ENCODE assay signal across 3 cellular contexts in genomic region chr14:68473794-68474193, GRCh38.
TF ChIP-seq lines count a peak whose summit lies in the region.

No MANE protein-coding gene starts in this region.

TF ChIP-seq in Ishikawa, 13 proteins besides CTCF, POLR2A, EP300 and RAD21:
- TF ChIP-seq, protein P1, sequence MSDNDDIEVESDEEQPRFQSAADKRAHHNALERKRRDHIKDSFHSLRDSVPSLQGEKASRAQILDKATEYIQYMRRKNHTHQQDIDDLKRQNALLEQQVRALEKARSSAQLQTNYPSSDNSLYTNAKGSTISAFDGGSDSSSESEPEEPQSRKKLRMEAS (IDR thresholded peaks at IDR 0.05) = peak; percentile 55; the same call in 1 of the 2 replicates
- peak; percentile 36; the same call in 1 of the 2 replicates for TF ChIP-seq TEAD4 (IDR thresholded peaks at IDR 0.05)
- no peak for TF ChIP-seq NFIC (IDR thresholded peaks at IDR 0.05)
- TF ChIP-seq CEBPB (IDR thresholded peaks at IDR 0.05) = peak; percentile 91
- peak; percentile 99 for TF ChIP-seq USF1 (IDR thresholded peaks at IDR 0.05)
- no peak for TF ChIP-seq CREB1 (IDR thresholded peaks at IDR 0.05; ENCODE audit: low read depth)

TF ChIP-seq in WTC11, 78 proteins besides CTCF, POLR2A, EP300 and RAD21:
- TF ChIP-seq ZNF425 (CRISPR knock-in tag; conservative IDR thresholded peaks at IDR 0.05) = no peak
- TF ChIP-seq ZNF219 (CRISPR knock-in tag; IDR thresholded peaks at IDR 0.05; ENCODE audit: borderline replicate concordance) = no peak
- peak; percentile 85 for TF ChIP-seq USF1 (CRISPR knock-in tag; IDR thresholded peaks at IDR 0.05)
- TF ChIP-seq FOXK1 (CRISPR knock-in tag; IDR thresholded peaks at IDR 0.05) = 0 out of 2 replicates have a peak, but pooled peaks have one; percentile 43
- peak; percentile 89 for TF ChIP-seq USF2 (CRISPR knock-in tag; IDR thresholded peaks at IDR 0.05)

TF ChIP-seq in liver, 16 proteins besides CTCF, POLR2A, EP300 and RAD21 (continued from another document):
- peak; percentile 41 for TF ChIP-seq ZBTB33 (IDR thresholded peaks at IDR 0.05)
- no peak for TF ChIP-seq FOXA1 (IDR thresholded peaks at IDR 0.05)
- TF ChIP-seq NR2F2 (IDR thresholded peaks at IDR 0.05) = peak; percentile 56
- no peak for TF ChIP-seq GABPA (IDR thresholded peaks at IDR 0.05 in 1 of 2, conservative IDR thresholded peaks at IDR 0.05 in 1 of 2)
- TF ChIP-seq, protein P2, sequence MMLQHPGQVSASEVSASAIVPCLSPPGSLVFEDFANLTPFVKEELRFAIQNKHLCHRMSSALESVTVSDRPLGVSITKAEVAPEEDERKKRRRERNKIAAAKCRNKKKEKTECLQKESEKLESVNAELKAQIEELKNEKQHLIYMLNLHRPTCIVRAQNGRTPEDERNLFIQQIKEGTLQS (IDR thresholded peaks at IDR 0.05) = no peak
- peak; percentile 14 for TF ChIP-seq SP1 (IDR thresholded peaks at IDR 0.05)
- peak; percentile 11 to 42 for TF ChIP-seq HNF4A (conservative IDR thresholded peaks at IDR 0.05)
- TF ChIP-seq, protein P1 (IDR thresholded peaks at IDR 0.05) = peak; percentile 45
- no peak for TF ChIP-seq REST (IDR thresholded peaks at IDR 0.05)
TF ChIP-seq in liver: peak in this region for 7.
